13 cellular contexts compared by ENCODE assay signal in genomic region chr1:21970523-21970922, GRCh38. TPM values are rescaled to one million over a fixed set of nuclear protein-coding genes. Genes with fewer than 3 reads are reported as not detected.
"Had no signal": no experiment of that assay in that cellular context is flagged by ENCODE, and none has a peak within 500 bp of the region (broad histone marks: within the 10 kb centered on the region; RNA-seq: fewer than 3 reads in every experiment).

No MANE protein-coding gene starts in this region.

RNA-seq across cellular contexts. Expression of gene CELA3B, which starts 6.3 kb away (rescaled TPM):
- total RNA-seq: naive thymus-derived CD8-positive, alpha-beta T cell; natural killer cell treated with Interleukin-12 subunit alpha and Interleukin-12 subunit beta and Interleukin-15 and Interleukin-18, amount 100 ng/mL, for 72 hours; neural crest cell; osteocyte; prostate gland; right atrium auricular region; smooth muscle cell; suprapubic skin; transverse colon; ureter; vagina had no signal
- polyA plus RNA-seq: naive thymus-derived CD8-positive, alpha-beta T cell; smooth muscle cell had no signal

RNA-seq across cellular contexts. Expression of gene CELA3A, which starts 30.9 kb away (rescaled TPM):
- total RNA-seq: naive thymus-derived CD8-positive, alpha-beta T cell; natural killer cell treated with Interleukin-12 subunit alpha and Interleukin-12 subunit beta and Interleukin-15 and Interleukin-18, amount 100 ng/mL, for 72 hours; neural crest cell; osteocyte; prostate gland; pulmonary artery endothelial cell; right atrium auricular region; smooth muscle cell; suprapubic skin; testis; transverse colon; ureter; vagina had no signal
- polyA plus RNA-seq: naive thymus-derived CD8-positive, alpha-beta T cell; smooth muscle cell had no signal
